ENCODE assay signal across 17 cellular contexts in the genomic region with DNA sequence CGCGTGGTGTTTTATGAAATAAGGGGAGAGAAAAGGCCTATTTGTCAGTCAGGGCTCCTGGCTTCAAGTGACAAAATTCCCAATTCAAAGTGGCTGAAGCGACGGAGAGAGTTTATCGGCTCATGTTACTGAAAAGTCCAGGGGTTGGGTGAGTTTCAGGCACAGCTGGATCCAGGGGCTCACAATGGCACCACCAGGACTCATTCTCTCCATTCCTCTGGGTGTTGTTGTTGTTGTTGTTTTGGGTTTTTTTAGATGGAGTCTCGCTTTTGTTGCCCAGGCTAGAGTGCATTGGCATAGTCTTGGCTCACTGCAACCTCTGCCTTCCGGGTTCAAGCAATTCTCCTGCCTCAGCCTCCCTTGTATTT.
A peak's percentile ranks its signal among the peaks of the same experiment; 100 is the strongest.
DNase-seq lines count a peak whose midpoint lies in the region; ATAC-seq, FAIRE-seq and TF ChIP-seq lines count a peak whose summit lies in the region.
"Had no signal": no experiment of that assay in that cellular context is flagged by ENCODE, and none has a peak within 500 bp of the region (broad histone marks: within the 10 kb centered on the region; RNA-seq: fewer than 3 reads in every experiment).

No MANE protein-coding gene starts in this region.

- ATAC-seq in gastroesophageal sphincter (no peak), HG02571 (IDR thresholded peaks at IDR 0.05; ENCODE audit: unreplicated experiment) (no peak)
- ATAC-seq: effector memory CD8-positive, alpha-beta T cell; stimulated activated effector memory CD8-positive, alpha-beta T cell treated with anti-CD3 and anti-CD28 coated beads, Interleukin-12 subunit alpha, Interleukin-12 subunit beta, amount 100 ng/mL, for 72 hours had no signal

- TF ChIP-seq EP300 in gastroesophageal sphincter (IDR thresholded peaks at IDR 0.05): no peak

- H3K27me3 ChIP-seq in AG04450 (ENCODE audit: control insufficient read depth, insufficient read depth, low read length) (peaks cover 3% of the 10 kb centered on the region), gastroesophageal sphincter (no peaks in the 10 kb centered on the region), spleen (replicated peaks in 1 of 7) (peaks cover 0 to 34% (median 0%) of the 10 kb centered on the region in 7 donors)

- intact Hi-C loops in spleen (cut with DNase I; ENCODE audit: low total_unique reads): no loop called here

- peaks cover 3 to 87% (median 28%) of the 10 kb centered on the region in 3 donors for H3K4me1 ChIP-seq in gastroesophageal sphincter
- H3K4me1 ChIP-seq in spleen: peaks cover 15 to 85% (median 54%) of the 10 kb centered on the region in 6 donors

- H3K4me3 ChIP-seq in AG04450 (ENCODE audit: low read depth, low read length): no peak overlapping the region
- peak overlapping the region in 1 of 2 donors; percentile 51 for H3K4me3 ChIP-seq in gastroesophageal sphincter
- H3K4me3 ChIP-seq in spleen: no peak overlapping the region

- H3K9me3 ChIP-seq in AG04450 (ENCODE audit: control insufficient read depth, insufficient read depth, low read length) (peaks cover 18% of the 10 kb centered on the region), gastroesophageal sphincter (no peaks in the 10 kb centered on the region), spleen (peaks cover 0 to 3% (median 0%) of the 10 kb centered on the region in 8 donors)

- TF ChIP-seq CTCF in AG04450 (IDR thresholded peaks at IDR 0.05; ENCODE audit: low read depth, low read length) (no peak), RWPE1 (conservative IDR thresholded peaks at IDR 0.05; ENCODE audit: low read depth) (no peak), gastroesophageal sphincter (IDR thresholded peaks at IDR 0.05) (no peak), spleen (IDR thresholded peaks at IDR 0.05 in 8 of 11, conservative IDR thresholded peaks at IDR 0.05 in 3 of 11) (no peak)

- CTCF ChIA-PET in AG04450 (lab: Charles Lee) (no interaction called here), RWPE1 (lab: Yijun Ruan, JAX) (no interaction called here)

- DNase-seq in AG04450 (ENCODE audit: low read depth, low spot score) (no peak), RWPE1 (ENCODE audit: low spot score) (no peak), spleen (no peak), urothelium cell line (ENCODE audit: low spot score) (no peak), NCI-H510A treated with DMSO at 0.1 percent for 48 hours (lab: John Stamatoyannopoulos, UW) (no peak), SHP77 treated with DMSO at 0.1 percent for 48 hours (lab: John Stamatoyannopoulos, UW) (no peak)
- DNase-seq: activated T-cell treated with anti-CD3 and anti-CD28 coated beads, Interleukin-2, amount 50 U/mL, for 1 hour; COR-L47; effector memory CD8-positive, alpha-beta T cell; Kasumi-1; kidney; NCI-H748 treated with DMSO at 0.1 percent for 48 hours; stimulated activated CD4-positive, alpha-beta T cell treated with anti-CD3 and anti-CD28 coated beads, Interleukin-12 subunit alpha, Interleukin-12 subunit beta, amount 100 ng/mL, for 4 hours had no signal

- H3K27ac ChIP-seq in AG04450 (ENCODE audit: low read depth, low read length) (peak overlapping the region; percentile 11), RWPE1 (peak overlapping the region; percentile 90), gastroesophageal sphincter (peak overlapping the region; percentile 84 to 94 (median 92)), spleen (peak overlapping the region in 5 of 8 donors; percentile 28 to 85 (median 76))
- H3K27ac ChIP-seq: parathyroid adenoma had no signal

- no peak for FAIRE-seq in urothelium cell line (lab: Jason Lieb, UNC)
- FAIRE-seq: kidney had no signal

- TF ChIP-seq POLR2A in gastroesophageal sphincter (IDR thresholded peaks at IDR 0.05) (no peak), spleen (IDR thresholded peaks at IDR 0.05) (no peak)

- POLR2A ChIA-PET in AG04450 (lab: Yijun Ruan, JAX) (no interaction called here), RWPE1 (lab: Yijun Ruan, JAX; ENCODE audit: low non-redundant PET) (no interaction called here)

- 79 to 100% methylated on average over 5 to 6 of the region's 7 CpGs for WGBS in gastroesophageal sphincter (ENCODE audit: low coverage in 1 of 2), 2 donors
- 92 to 99% (median 96%) methylated on average over 7 of the region's 7 CpGs for WGBS in spleen, 5 donors

- H3K36me3 ChIP-seq in gastroesophageal sphincter (no peaks in the 10 kb centered on the region), spleen (no peaks in the 10 kb centered on the region)

Comparison
In these comparisons a context has a peak if more than half of its experiments do, and no peak if none do; other contexts are left out.
1. H3K27ac ChIP-seq: peak in every context shown above with its lines; median percentile 92 in gastroesophageal sphincter; 90 in RWPE1; 76 in spleen; 11 in AG04450.